Comparison of ENCODE assay signal across 1 cellular context in genomic region chr12:71610036-71610795, GRCh38.
TF ChIP-seq lines count a peak whose summit lies in the region.

No MANE protein-coding gene starts in this region.

TF ChIP-seq in K562, 482 proteins besides CTCF, POLR2A, EP300 and RAD21:
- no peak for TF ChIP-seq ZKSCAN3 (CRISPR knock-in tag; IDR thresholded peaks at IDR 0.05)
- no peak for TF ChIP-seq SIX5 (IDR thresholded peaks at IDR 0.05; ENCODE audit: borderline replicate concordance in 1 of 2, insufficient read depth in 1 of 2, low read depth in 1 of 2, low read length in 2 of 2)
- no peak for TF ChIP-seq U2AF2 (optimal IDR thresholded peaks at IDR 0.05; ENCODE audit: low read depth, low read length)
- TF ChIP-seq ZNF3 (CRISPR knock-in tag; IDR thresholded peaks at IDR 0.05) = no peak
- no peak for TF ChIP-seq HDAC3 (IDR thresholded peaks at IDR 0.05; ENCODE audit: borderline replicate concordance, partially characterized antibody)
- TF ChIP-seq, protein P1, sequence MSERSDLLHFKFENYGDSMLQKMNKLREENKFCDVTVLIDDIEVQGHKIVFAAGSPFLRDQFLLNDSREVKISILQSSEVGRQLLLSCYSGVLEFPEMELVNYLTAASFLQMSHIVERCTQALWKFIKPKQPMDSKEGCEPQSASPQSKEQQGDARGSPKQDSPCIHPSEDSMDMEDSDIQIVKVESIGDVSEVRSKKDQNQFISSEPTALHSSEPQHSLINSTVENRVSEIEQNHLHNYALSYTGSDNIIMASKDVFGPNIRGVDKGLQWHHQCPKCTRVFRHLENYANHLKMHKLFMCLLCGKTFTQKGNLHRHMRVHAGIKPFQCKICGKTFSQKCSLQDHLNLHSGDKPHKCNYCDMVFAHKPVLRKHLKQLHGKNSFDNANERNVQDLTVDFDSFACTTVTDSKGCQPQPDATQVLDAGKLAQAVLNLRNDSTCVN (CRISPR knock-in tag; IDR thresholded peaks at IDR 0.05) = no peak
- TF ChIP-seq, protein P2, sequence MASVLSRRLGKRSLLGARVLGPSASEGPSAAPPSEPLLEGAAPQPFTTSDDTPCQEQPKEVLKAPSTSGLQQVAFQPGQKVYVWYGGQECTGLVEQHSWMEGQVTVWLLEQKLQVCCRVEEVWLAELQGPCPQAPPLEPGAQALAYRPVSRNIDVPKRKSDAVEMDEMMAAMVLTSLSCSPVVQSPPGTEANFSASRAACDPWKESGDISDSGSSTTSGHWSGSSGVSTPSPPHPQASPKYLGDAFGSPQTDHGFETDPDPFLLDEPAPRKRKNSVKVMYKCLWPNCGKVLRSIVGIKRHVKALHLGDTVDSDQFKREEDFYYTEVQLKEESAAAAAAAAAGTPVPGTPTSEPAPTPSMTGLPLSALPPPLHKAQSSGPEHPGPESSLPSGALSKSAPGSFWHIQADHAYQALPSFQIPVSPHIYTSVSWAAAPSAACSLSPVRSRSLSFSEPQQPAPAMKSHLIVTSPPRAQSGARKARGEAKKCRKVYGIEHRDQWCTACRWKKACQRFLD (CRISPR knock-in tag; IDR thresholded peaks at IDR 0.05) = no peak
- no peak for TF ChIP-seq SPI1 (IDR thresholded peaks at IDR 0.05; ENCODE audit: borderline replicate concordance, low read depth, low read length)
- TF ChIP-seq EGR1 (conservative IDR thresholded peaks at IDR 0.05) = no peak
- no peak for TF ChIP-seq ZNF785 (CRISPR knock-in tag; IDR thresholded peaks at IDR 0.05)
- no peak for TF ChIP-seq ZNF76 (CRISPR knock-in tag; IDR thresholded peaks at IDR 0.05; ENCODE audit: borderline replicate concordance)
- no peak for TF ChIP-seq HCFC1 (IDR thresholded peaks at IDR 0.05; ENCODE audit: low read depth, low read length)
- TF ChIP-seq ZNF436 (CRISPR knock-in tag; IDR thresholded peaks at IDR 0.05) = no peak
- TF ChIP-seq ZNF239 (CRISPR knock-in tag; IDR thresholded peaks at IDR 0.05) = no peak
- no peak for TF ChIP-seq CREB1 (IDR thresholded peaks at IDR 0.05)
- TF ChIP-seq CREB1 (CRISPR knock-in tag; IDR thresholded peaks at IDR 0.05) = no peak
